35 cellular contexts compared by ENCODE assay signal in genomic region chr20:54146672-54147071, GRCh38. TPM values are rescaled to one million over a fixed set of nuclear protein-coding genes. Genes with fewer than 3 reads are reported as not detected.
"Had no signal": no experiment of that assay in that cellular context is flagged by ENCODE, and none has a peak within 500 bp of the region (broad histone marks: within the 10 kb centered on the region; RNA-seq: fewer than 3 reads in every experiment).

No MANE protein-coding gene starts in this region.

- H3K9me3 Mint-ChIP-seq: activated B cell treated with CpG ODN at 0.5 μM for 24 hours; activated CD4-positive, alpha-beta memory T cell treated with anti-CD3 and anti-CD28 coated beads for 36 hours; activated CD4-positive, alpha-beta T cell treated with anti-CD3 and anti-CD28 coated beads, Interleukin-2, amount 10 ng/mL, durations not matched to agents 24 days and 14 days; activated naive CD4-positive, alpha-beta T cell treated with anti-CD3 and anti-CD28 coated beads, Interleukin-2, amount 10 ng/mL, durations not matched to agents 7 days and 5 days; activated naive CD4-positive, alpha-beta T cell treated with anti-CD3 and anti-CD28 coated beads, Interleukin-2, amount 50 U/mL, for 72 hours; activated naive CD8-positive, alpha-beta T cell treated with anti-CD3 and anti-CD28 coated beads, Interleukin-2, amount 10 ng/mL, durations not matched to agents 7 days and 5 days; activated T-helper 1 cell treated with anti-CD3 and anti-CD28 coated beads, Interleukin-12 subunit alpha, Interleukin-12 subunit beta, Interleukin-2, Interleukin-4 antibody, amounts not matched to agents 30 ng/mL and 10 ng/mL and 1 ng/mL, durations not matched to agents 14 hours and 24 hours and 36 hours; activated T-helper 2 cell treated with anti-CD3 and anti-CD28 coated beads, Interferon-gamma antibody, Interleukin-2, Interleukin-4, amounts not matched to agents 10 μg/mL and 5 μg/mL and 100 μg/mL, durations not matched to agents 14 hours and 24 hours and 36 hours; central memory CD8-positive, alpha-beta T cell; dendritic cell treated with granulocyte-macrophage colony-stimulating factor and Interleukin-4, amounts not matched to agents 40 ng/mL and 50 ng/mL, for 4 days; T-helper 2 cell treated with Interferon-gamma antibody and Interleukin-4, amounts not matched to agents 5 μg/mL and 100 μg/mL, for 36 hours had no signal

- H3K9me3 ChIP-seq: ascending aorta, breast epithelium had no signal

- H3K36me3 ChIP-seq: ascending aorta, breast epithelium, WERI-Rb-1 had no signal

- H3K4me1 ChIP-seq: ascending aorta, breast epithelium had no signal

- H3K36me3 Mint-ChIP-seq: activated CD4-positive, alpha-beta memory T cell treated with anti-CD3 and anti-CD28 coated beads for 36 hours; activated CD8-positive, alpha-beta memory T cell treated with anti-CD3 and anti-CD28 coated beads, Interleukin-2, amount 10 ng/mL, durations not matched to agents 7 days and 5 days; activated naive CD4-positive, alpha-beta T cell treated with anti-CD3 and anti-CD28 coated beads, Interleukin-2, amount 10 ng/mL, durations not matched to agents 7 days and 5 days; activated naive CD4-positive, alpha-beta T cell treated with anti-CD3 and anti-CD28 coated beads, Interleukin-2, amount 50 U/mL, for 72 hours; activated naive CD8-positive, alpha-beta T cell treated with anti-CD3 and anti-CD28 coated beads, Interleukin-2, amount 10 ng/mL, durations not matched to agents 7 days and 5 days; brain had no signal

- H3K4me3 ChIP-seq: ascending aorta, breast epithelium, coronary artery, dorsolateral prefrontal cortex had no signal

- H3K27ac Mint-ChIP-seq: activated B cell treated with CpG ODN at 0.5 μM for 24 hours; activated CD4-positive, alpha-beta memory T cell treated with anti-CD3 and anti-CD28 coated beads for 36 hours; activated CD4-positive, alpha-beta T cell treated with anti-CD3 and anti-CD28 coated beads, Interleukin-2, amount 10 ng/mL, durations not matched to agents 24 days and 14 days; activated CD8-positive, alpha-beta memory T cell treated with anti-CD3 and anti-CD28 coated beads, Interleukin-2, amount 10 ng/mL, durations not matched to agents 7 days and 5 days; activated CD8-positive, alpha-beta T cell treated with anti-CD3 and anti-CD28 coated beads, Interleukin-2, amount 10 ng/mL, durations not matched to agents 7 days and 5 days; activated naive CD4-positive, alpha-beta T cell treated with anti-CD3 and anti-CD28 coated beads, Interleukin-2, amount 10 ng/mL, durations not matched to agents 7 days and 5 days; activated naive CD4-positive, alpha-beta T cell treated with anti-CD3 and anti-CD28 coated beads, Interleukin-2, amount 50 U/mL, for 72 hours; activated naive CD8-positive, alpha-beta T cell treated with anti-CD3 and anti-CD28 coated beads, Interleukin-2, amount 10 ng/mL, durations not matched to agents 7 days and 5 days; activated T-helper 1 cell treated with anti-CD3 and anti-CD28 coated beads, Interleukin-12 subunit alpha, Interleukin-12 subunit beta, Interleukin-2, Interleukin-4 antibody, amounts not matched to agents 30 ng/mL and 10 ng/mL and 1 ng/mL, durations not matched to agents 14 hours and 24 hours and 36 hours; activated T-helper 2 cell treated with anti-CD3 and anti-CD28 coated beads, Interferon-gamma antibody, Interleukin-2, Interleukin-4, amounts not matched to agents 10 μg/mL and 5 μg/mL and 100 μg/mL, durations not matched to agents 14 hours and 24 hours and 36 hours; brain; dendritic cell treated with granulocyte-macrophage colony-stimulating factor and Interleukin-4, amounts not matched to agents 40 ng/mL and 50 ng/mL, for 4 days; endodermal cell; T-helper 17 cell; T-helper 2 cell treated with Interferon-gamma antibody and Interleukin-4, amounts not matched to agents 5 μg/mL and 100 μg/mL, for 36 hours had no signal

- FAIRE-seq: frontal cortex had no signal

- H3K4me1 Mint-ChIP-seq: activated B cell treated with CpG ODN at 0.5 μM for 24 hours; activated CD4-positive, alpha-beta T cell treated with anti-CD3 and anti-CD28 coated beads, Interleukin-2, amount 10 ng/mL, durations not matched to agents 24 days and 14 days; activated CD8-positive, alpha-beta memory T cell treated with anti-CD3 and anti-CD28 coated beads, Interleukin-2, amount 10 ng/mL, durations not matched to agents 7 days and 5 days; activated naive CD4-positive, alpha-beta T cell treated with anti-CD3 and anti-CD28 coated beads, Interleukin-2, amount 10 ng/mL, durations not matched to agents 7 days and 5 days; activated naive CD8-positive, alpha-beta T cell treated with anti-CD3 and anti-CD28 coated beads, Interleukin-2, amount 10 ng/mL, durations not matched to agents 7 days and 5 days; central memory CD8-positive, alpha-beta T cell; endodermal cell; T-helper 17 cell had no signal

- H3K27ac ChIP-seq: ascending aorta, breast epithelium, coronary artery, dorsolateral prefrontal cortex, WERI-Rb-1 had no signal

- ATAC-seq: activated CD4-positive, CD25-positive, alpha-beta regulatory T cell treated with anti-CD3 and anti-CD28 coated beads, Interleukin-2, amount 50 U/mL, for 24 hours; activated CD8-positive, alpha-beta memory T cell treated with anti-CD3 and anti-CD28 coated beads, Interleukin-2, amount 10 ng/mL, durations not matched to agents 7 days and 5 days; activated CD8-positive, alpha-beta T cell treated with anti-CD3 and anti-CD28 coated beads, Interleukin-2, amount 10 ng/mL, durations not matched to agents 7 days and 5 days; activated naive CD4-positive, alpha-beta T cell treated with anti-CD3 and anti-CD28 coated beads, Interleukin-2, amount 50 U/mL, for 72 hours; esophagus mucosa; T-helper 17 cell had no signal

- DNase-seq: activated B cell treated with CpG ODN at 0.5 μM for 24 hours; activated CD4-positive, alpha-beta memory T cell treated with anti-CD3 and anti-CD28 coated beads for 36 hours; activated CD4-positive, alpha-beta T cell treated with anti-CD3 and anti-CD28 coated beads, Interleukin-2, amount 10 ng/mL, durations not matched to agents 24 days and 14 days; activated CD8-positive, alpha-beta memory T cell treated with anti-CD3 and anti-CD28 coated beads, Interleukin-2, amount 10 ng/mL, durations not matched to agents 7 days and 5 days; activated CD8-positive, alpha-beta memory T cell treated with anti-CD3 and anti-CD28 coated beads, Interleukin-2, amount 50 U/mL, for 4 hours; activated CD8-positive, alpha-beta T cell treated with anti-CD3 and anti-CD28 coated beads, Interleukin-2, amount 10 ng/mL, durations not matched to agents 7 days and 5 days; activated gamma-delta T cell; activated naive CD4-positive, alpha-beta T cell; activated naive CD4-positive, alpha-beta T cell treated with anti-CD3 and anti-CD28 coated beads, Interleukin-2, amount 10 ng/mL, durations not matched to agents 7 days and 5 days; activated naive CD8-positive, alpha-beta T cell treated with anti-CD3 and anti-CD28 coated beads, Interleukin-2, amount 10 ng/mL, durations not matched to agents 7 days and 5 days; activated T-cell treated with anti-CD3 and anti-CD28 coated beads, Interleukin-2, amount 50 U/mL, for 1 hour; activated T-cell treated with anti-CD3 and anti-CD28 coated beads, Interleukin-2, amount 50 U/mL, for 48 hours; dorsolateral prefrontal cortex; effector memory CD4-positive, alpha-beta T cell; endodermal cell; foreskin fibroblast; head of caudate nucleus; T-helper 1 cell; T-helper 17 cell; T1000; WERI-Rb-1 had no signal

- H3K4me3 Mint-ChIP-seq: activated B cell treated with CpG ODN at 0.5 μM for 24 hours; activated CD4-positive, alpha-beta memory T cell treated with anti-CD3 and anti-CD28 coated beads for 36 hours; activated CD4-positive, alpha-beta T cell treated with anti-CD3 and anti-CD28 coated beads, Interleukin-2, amount 10 ng/mL, durations not matched to agents 24 days and 14 days; activated CD8-positive, alpha-beta memory T cell treated with anti-CD3 and anti-CD28 coated beads, Interleukin-2, amount 10 ng/mL, durations not matched to agents 7 days and 5 days; activated CD8-positive, alpha-beta T cell treated with anti-CD3 and anti-CD28 coated beads, Interleukin-2, amount 10 ng/mL, durations not matched to agents 7 days and 5 days; activated naive CD4-positive, alpha-beta T cell treated with anti-CD3 and anti-CD28 coated beads, Interleukin-2, amount 10 ng/mL, durations not matched to agents 7 days and 5 days; activated naive CD8-positive, alpha-beta T cell treated with anti-CD3 and anti-CD28 coated beads, Interleukin-2, amount 10 ng/mL, durations not matched to agents 7 days and 5 days; activated T-helper 1 cell treated with anti-CD3 and anti-CD28 coated beads, Interleukin-12 subunit alpha, Interleukin-12 subunit beta, Interleukin-2, Interleukin-4 antibody, amounts not matched to agents 30 ng/mL and 10 ng/mL and 1 ng/mL, durations not matched to agents 14 hours and 24 hours and 36 hours; brain; central memory CD8-positive, alpha-beta T cell; dendritic cell treated with granulocyte-macrophage colony-stimulating factor and Interleukin-4, amounts not matched to agents 40 ng/mL and 50 ng/mL, for 4 days; endodermal cell; T-helper 17 cell; T-helper 2 cell treated with Interferon-gamma antibody and Interleukin-4, amounts not matched to agents 5 μg/mL and 100 μg/mL, for 36 hours had no signal

- H3K27me3 ChIP-seq: ascending aorta, breast epithelium had no signal

RNA-seq across cellular contexts. Expression of gene CYP24A1, which starts 27.1 kb away (rescaled TPM):
- total RNA-seq: activated B cell treated with CpG ODN at 0.5 μM for 24 hours; activated CD4-positive, alpha-beta T cell treated with anti-CD3 and anti-CD28 coated beads, Interleukin-2, amount 10 ng/mL, durations not matched to agents 24 days and 14 days; activated CD8-positive, alpha-beta memory T cell treated with anti-CD3 and anti-CD28 coated beads, Interleukin-2, amount 10 ng/mL, durations not matched to agents 7 days and 5 days; activated CD8-positive, alpha-beta T cell treated with anti-CD3 and anti-CD28 coated beads, Interleukin-2, amount 10 ng/mL, durations not matched to agents 7 days and 5 days; activated naive CD4-positive, alpha-beta T cell treated with anti-CD3 and anti-CD28 coated beads, Interleukin-2, amount 50 U/mL, for 72 hours; activated T-helper 1 cell treated with anti-CD3 and anti-CD28 coated beads, Interleukin-12 subunit alpha, Interleukin-12 subunit beta, Interleukin-2, Interleukin-4 antibody, amounts not matched to agents 30 ng/mL and 10 ng/mL and 1 ng/mL, durations not matched to agents 14 hours and 24 hours and 36 hours; activated T-helper 2 cell treated with anti-CD3 and anti-CD28 coated beads, Interferon-gamma antibody, Interleukin-2, Interleukin-4, amounts not matched to agents 10 μg/mL and 5 μg/mL and 100 μg/mL, durations not matched to agents 14 hours and 24 hours and 36 hours; ascending aorta; cardiac septum had no signal
